Comparison of ENCODE assay signal across 22 cellular contexts in the genomic region with DNA sequence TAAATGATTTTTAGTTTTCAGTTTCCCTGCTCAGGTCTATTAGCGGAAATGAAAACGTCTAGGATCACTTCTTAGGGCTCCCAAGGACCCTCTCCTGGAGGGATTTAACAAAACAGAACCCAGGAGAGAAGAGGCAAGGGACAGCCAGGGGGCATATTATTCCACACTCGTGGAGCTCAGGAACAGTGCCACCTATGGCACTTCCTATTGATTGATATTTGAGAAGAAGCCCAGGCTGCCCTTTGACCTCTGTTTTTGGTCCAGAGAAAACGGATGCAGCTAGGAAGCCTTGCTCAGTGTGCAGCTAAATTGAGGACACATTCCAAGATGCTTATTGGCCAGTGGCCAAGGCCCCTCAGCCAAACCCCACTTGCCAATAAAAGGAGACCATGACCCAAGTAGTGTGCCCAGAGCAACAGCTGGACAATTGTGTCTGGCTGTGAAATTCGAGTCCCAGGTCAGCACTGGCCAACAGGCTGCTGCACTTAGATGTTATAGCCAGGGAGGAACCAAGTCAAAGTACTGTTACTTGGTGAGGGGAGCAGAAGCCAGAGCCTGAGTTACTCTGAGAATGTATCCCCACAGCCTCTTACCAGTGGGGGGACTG.
"Had no signal": no experiment of that assay in that cellular context is flagged by ENCODE, and none has a peak within 500 bp of the region (broad histone marks: within the 10 kb centered on the region; RNA-seq: fewer than 3 reads in every experiment).

No MANE protein-coding gene starts in this region.

- ATAC-seq: activated naive CD8-positive, alpha-beta T cell treated with anti-CD3 and anti-CD28 coated beads, Interleukin-2, amount 50 U/mL, for 24 hours; activated T-cell treated with anti-CD3 and anti-CD28 coated beads, Interleukin-2, amount 50 U/mL, for 72 hours; left lung; naive thymus-derived CD8-positive, alpha-beta T cell; psoas muscle; right cardiac atrium; stimulated activated naive CD8-positive, alpha-beta T cell treated with anti-CD3 and anti-CD28 coated beads, Interleukin-15, amount 100 ng/mL, for 72 hours had no signal

- H3K36me3 Mint-ChIP-seq: activated naive CD4-positive, alpha-beta T cell treated with anti-CD3 and anti-CD28 coated beads, Interleukin-2, amount 10 ng/mL, durations not matched to agents 7 days and 5 days; naive thymus-derived CD8-positive, alpha-beta T cell had no signal

- H3K4me1 ChIP-seq: left lung, psoas muscle, tibial artery had no signal

- H3K9me3 ChIP-seq: left lung, ovary, psoas muscle, tibial artery had no signal

- H3K4me3 Mint-ChIP-seq: activated CD4-positive, alpha-beta memory T cell treated with anti-CD3 and anti-CD28 coated beads, Interleukin-2, amount 10 ng/mL, durations not matched to agents 7 days and 5 days; activated CD4-positive, alpha-beta T cell treated with anti-CD3 and anti-CD28 coated beads, Interleukin-2, amount 10 ng/mL, durations not matched to agents 24 days and 14 days; activated naive CD4-positive, alpha-beta T cell treated with anti-CD3 and anti-CD28 coated beads, Interleukin-2, amount 10 ng/mL, durations not matched to agents 7 days and 5 days; activated naive CD8-positive, alpha-beta T cell treated with anti-CD3 and anti-CD28 coated beads, Interleukin-2, amount 50 U/mL, for 24 hours; activated T-cell treated with anti-CD3 and anti-CD28 coated beads, Interleukin-2, amount 50 U/mL, for 72 hours; naive thymus-derived CD8-positive, alpha-beta T cell; stimulated activated naive CD8-positive, alpha-beta T cell treated with anti-CD3 and anti-CD28 coated beads, Interleukin-15, amount 100 ng/mL, for 72 hours; T-helper 1 cell treated with Interleukin-12 subunit alpha and Interleukin-12 subunit beta and Interleukin-4 antibody, amounts not matched to agents 30 μg/mL and 1 μg/mL, for 36 hours had no signal

- DNase-seq: activated CD4-positive, alpha-beta memory T cell treated with anti-CD3 and anti-CD28 coated beads, Interleukin-2, amount 10 ng/mL, durations not matched to agents 7 days and 5 days; activated CD4-positive, alpha-beta T cell treated with anti-CD3 and anti-CD28 coated beads, Interleukin-2, amount 10 ng/mL, durations not matched to agents 24 days and 14 days; activated CD4-positive, CD25-positive, alpha-beta regulatory T cell; activated effector memory CD4-positive, alpha-beta T cell treated with Interleukin-2 at 50 U/mL for 16 hours; activated naive CD4-positive, alpha-beta T cell treated with anti-CD3 and anti-CD28 coated beads, Interleukin-2, amount 10 ng/mL, durations not matched to agents 7 days and 5 days; activated naive CD8-positive, alpha-beta T cell treated with anti-CD3 and anti-CD28 coated beads, Interleukin-2, amount 50 U/mL, for 24 hours; activated T-cell treated with anti-CD3 and anti-CD28 coated beads, Interleukin-2, amount 50 U/mL, for 72 hours; cerebellar nuclear complex; effector CD4-positive, alpha-beta T cell; erythroblast; foreskin fibroblast; kidney; left lung; naive thymus-derived CD8-positive, alpha-beta T cell; ovary; psoas muscle; right cardiac atrium; stimulated activated CD4-positive, alpha-beta T cell treated with anti-CD3 and anti-CD28 coated beads, Interleukin-1b, Interleukin-23, amount 100 ng/mL, for 48 hours; stimulated activated naive CD8-positive, alpha-beta T cell treated with anti-CD3 and anti-CD28 coated beads, Interleukin-15, amount 100 ng/mL, for 72 hours; tibial artery had no signal

- H3K9me3 Mint-ChIP-seq: activated CD4-positive, alpha-beta memory T cell treated with anti-CD3 and anti-CD28 coated beads, Interleukin-2, amount 10 ng/mL, durations not matched to agents 7 days and 5 days; activated CD4-positive, alpha-beta T cell treated with anti-CD3 and anti-CD28 coated beads, Interleukin-2, amount 10 ng/mL, durations not matched to agents 24 days and 14 days; activated naive CD4-positive, alpha-beta T cell treated with anti-CD3 and anti-CD28 coated beads, Interleukin-2, amount 10 ng/mL, durations not matched to agents 7 days and 5 days; activated naive CD8-positive, alpha-beta T cell treated with anti-CD3 and anti-CD28 coated beads, Interleukin-2, amount 50 U/mL, for 24 hours; activated T-cell treated with anti-CD3 and anti-CD28 coated beads, Interleukin-2, amount 50 U/mL, for 72 hours; naive thymus-derived CD8-positive, alpha-beta T cell; stimulated activated naive CD8-positive, alpha-beta T cell treated with anti-CD3 and anti-CD28 coated beads, Interleukin-15, amount 100 ng/mL, for 72 hours; T-helper 1 cell treated with Interleukin-12 subunit alpha and Interleukin-12 subunit beta and Interleukin-4 antibody, amounts not matched to agents 30 μg/mL and 1 μg/mL, for 36 hours had no signal

- H3K27me3 ChIP-seq: left lung, ovary, tibial artery had no signal

- H3K4me1 Mint-ChIP-seq: activated CD4-positive, alpha-beta memory T cell treated with anti-CD3 and anti-CD28 coated beads, Interleukin-2, amount 10 ng/mL, durations not matched to agents 7 days and 5 days; activated CD4-positive, alpha-beta T cell treated with anti-CD3 and anti-CD28 coated beads, Interleukin-2, amount 10 ng/mL, durations not matched to agents 24 days and 14 days; activated naive CD4-positive, alpha-beta T cell treated with anti-CD3 and anti-CD28 coated beads, Interleukin-2, amount 10 ng/mL, durations not matched to agents 7 days and 5 days; activated naive CD8-positive, alpha-beta T cell treated with anti-CD3 and anti-CD28 coated beads, Interleukin-2, amount 50 U/mL, for 24 hours; naive thymus-derived CD8-positive, alpha-beta T cell; stimulated activated naive CD8-positive, alpha-beta T cell treated with anti-CD3 and anti-CD28 coated beads, Interleukin-15, amount 100 ng/mL, for 72 hours had no signal

- H3K36me3 ChIP-seq: left lung, ovary, tibial artery had no signal

- H3K27ac ChIP-seq: left lung, ovary, psoas muscle, skin epidermis, tibial artery had no signal

- H3K27ac Mint-ChIP-seq: activated CD4-positive, alpha-beta memory T cell treated with anti-CD3 and anti-CD28 coated beads, Interleukin-2, amount 10 ng/mL, durations not matched to agents 7 days and 5 days; activated CD4-positive, alpha-beta T cell treated with anti-CD3 and anti-CD28 coated beads, Interleukin-2, amount 10 ng/mL, durations not matched to agents 24 days and 14 days; activated naive CD4-positive, alpha-beta T cell treated with anti-CD3 and anti-CD28 coated beads, Interleukin-2, amount 10 ng/mL, durations not matched to agents 7 days and 5 days; activated naive CD8-positive, alpha-beta T cell treated with anti-CD3 and anti-CD28 coated beads, Interleukin-2, amount 50 U/mL, for 24 hours; activated T-cell treated with anti-CD3 and anti-CD28 coated beads, Interleukin-2, amount 50 U/mL, for 72 hours; naive thymus-derived CD8-positive, alpha-beta T cell; T-helper 1 cell treated with Interleukin-12 subunit alpha and Interleukin-12 subunit beta and Interleukin-4 antibody, amounts not matched to agents 30 μg/mL and 1 μg/mL, for 36 hours had no signal

- H3K4me3 ChIP-seq: left lung, ovary, psoas muscle, skin epidermis, tibial artery had no signal
